In genomic region chr11:2302280-2302843, GRCh38 we compare ENCODE assay signal across 11 cellular contexts. TPM values are rescaled to one million over a fixed set of nuclear protein-coding genes. Genes with fewer than 3 reads are reported as not detected.
DNase-seq lines count a peak whose midpoint lies in the region; ATAC-seq and TF ChIP-seq lines count a peak whose summit lies in the region.
"Had no signal": no experiment of that assay in that cellular context is flagged by ENCODE, and none has a peak within 500 bp of the region (broad histone marks: within the 10 kb centered on the region; RNA-seq: fewer than 3 reads in every experiment).

No MANE protein-coding gene starts in this region.

- no peak for DNase-seq in OCI-LY7 (ENCODE audit: low spot score)
- DNase-seq in effector memory CD4-positive, alpha-beta T cell, result no peak
- DNase-seq in posterior vena cava (ENCODE audit: low spot score), result peak; percentile 80
- no peak for DNase-seq in HEK293T (ENCODE audit: extremely low spot score)
- DNase-seq in type B pancreatic cell (ENCODE audit: extremely low spot score, unreplicated experiment), result no peak
- no peak for DNase-seq in HuH-7.5 (ENCODE audit: low spot score)
- DNase-seq: GOT3 had no signal

- no peaks in the 10 kb centered on the region for H3K79me2 ChIP-seq in OCI-LY7 (ENCODE audit: insufficient read depth, low read depth, low read length)

- no peak overlapping the region for H3K4me3 Mint-ChIP-seq in type B pancreatic cell

- H4K20me1 ChIP-seq in OCI-LY7 (ENCODE audit: insufficient read depth, low read length), result no peaks in the 10 kb centered on the region

- POLR2A ChIA-PET in OCI-LY7 (lab: Charles Lee) (interaction anchor here (0.5 to 0.8 kb wide), 2 partner anchors 76 to 121 kb away, joined by 3 read pairs; no protein-coding TSS in a partner anchor), HEK293T (lab: Yijun Ruan, JAX) (no interaction called here)

- H3K4me3 ChIP-seq in OCI-LY7 (ENCODE audit: low read depth, low read length, poor library complexity, severe bottlenecking), result no peak overlapping the region
- peak overlapping the region; percentile 71 for H3K4me3 ChIP-seq in effector memory CD4-positive, alpha-beta T cell (ENCODE audit: insufficient read depth, low read depth, low read length, poor library complexity, severe bottlenecking)

- intact Hi-C loops in OCI-LY7 (cut with micrococcal nuclease; ENCODE audit: unreplicated experiment) (no loop called here), posterior vena cava (cut with DNase I) (loop anchor here (10.0 kb wide), 3 partner anchors 108 to 592 kb away; partner anchors contain the start of gene CDKN1C (in 1 of the 2))

- no peaks in the 10 kb centered on the region for H3K36me3 Mint-ChIP-seq in type B pancreatic cell

- H3K27ac ChIP-seq in OCI-LY7 (ENCODE audit: low read depth, low read length, poor library complexity, severe bottlenecking), result no peak overlapping the region
- H3K27ac ChIP-seq in effector memory CD4-positive, alpha-beta T cell (ENCODE audit: insufficient read depth, low read length, poor library complexity, severe bottlenecking), result peak overlapping the region; percentile 71

- H3K27me3 ChIP-seq in effector memory CD4-positive, alpha-beta T cell (replicated peaks; ENCODE audit: control insufficient read depth, insufficient read depth, low read length, poor library complexity, severe bottlenecking), result no peaks in the 10 kb centered on the region

- no peak overlapping the region for H2AFZ ChIP-seq in OCI-LY7 (ENCODE audit: low read length)

- BruUV-seq in OCI-LY7 (replicated peaks; lab: Mats Ljungman, UMichigan), result no TSS peak

- ATAC-seq in GM18907 (IDR thresholded peaks at IDR 0.05; ENCODE audit: unreplicated experiment) (peak; percentile 2), HG03175 (IDR thresholded peaks at IDR 0.05; ENCODE audit: unreplicated experiment) (no peak)

- TF ChIP-seq CTCF in OCI-LY7 (conservative IDR thresholded peaks at IDR 0.05; ENCODE audit: low read length) (no peak), type B pancreatic cell (conservative IDR thresholded peaks at IDR 0.05) (no peak)

- H3K4me1 ChIP-seq in OCI-LY7 (ENCODE audit: insufficient read depth, low read length, poor library complexity, severe bottlenecking), result peaks cover 8% of the 10 kb centered on the region
- H3K4me1 ChIP-seq in effector memory CD4-positive, alpha-beta T cell (ENCODE audit: control insufficient read depth, insufficient read depth, low read length, poor library complexity, severe bottlenecking), result peaks cover 81% of the 10 kb centered on the region

- no peaks in the 10 kb centered on the region for H3K36me3 ChIP-seq in OCI-LY7 (ENCODE audit: insufficient read depth, low read length)
- H3K36me3 ChIP-seq in effector memory CD4-positive, alpha-beta T cell (ENCODE audit: control insufficient read depth, insufficient read depth, low read length), result peaks cover 13% of the 10 kb centered on the region

- no peaks in the 10 kb centered on the region for H3K9me2 ChIP-seq in OCI-LY7 (ENCODE audit: insufficient read depth, low read length)

- H3K27ac Mint-ChIP-seq in type B pancreatic cell, result no peak overlapping the region
- H3K27ac Mint-ChIP-seq: progenitor cell of endocrine pancreas had no signal

- H3K4me2 ChIP-seq in OCI-LY7 (ENCODE audit: low read length), result 0 out of 2 replicates have a peak overlapping the region, but pooled peaks have one; percentile 8

- H3K9me3 ChIP-seq in OCI-LY7 (ENCODE audit: low read length), result no peaks in the 10 kb centered on the region
- no peaks in the 10 kb centered on the region for H3K9me3 ChIP-seq in effector memory CD4-positive, alpha-beta T cell (ENCODE audit: control insufficient read depth, low read length)

- no peaks in the 10 kb centered on the region for H3K9me3 Mint-ChIP-seq in type B pancreatic cell

- H3K27me3 Mint-ChIP-seq in type B pancreatic cell, result no peaks in the 10 kb centered on the region

- CTCF ChIA-PET in OCI-LY7 (lab: Charles Lee; ENCODE audit: unreplicated experiment), result interaction anchor here (0.8 kb wide), 1 partner anchor 123 kb away, joined by 3 read pairs; no protein-coding TSS in a partner anchor
- CTCF ChIA-PET in HEK293T (lab: Yijun Ruan, JAX), result interaction anchor here (1.9 kb wide), 1 partner anchor 118 kb away, joined by 10 read pairs; no protein-coding TSS in a partner anchor

- peaks cover 7% of the 10 kb centered on the region for H3K4me1 Mint-ChIP-seq in type B pancreatic cell (ENCODE audit: unreplicated experiment)

TF ChIP-seq in HEK293T, 16 proteins besides CTCF, POLR2A, EP300 and RAD21:
- TF ChIP-seq PKNOX1 (IDR thresholded peaks at IDR 0.05) (no peak), ELF4 (IDR thresholded peaks at IDR 0.05) (no peak), FOXA1 (IDR thresholded peaks at IDR 0.05) (no peak), FOXM1 (IDR thresholded peaks at IDR 0.05; ENCODE audit: borderline replicate concordance) (no peak), TARDBP (IDR thresholded peaks at IDR 0.05) (no peak), L3MBTL2 (conservative IDR thresholded peaks at IDR 0.05) (no peak), NFRKB (IDR thresholded peaks at IDR 0.05) (no peak), FOXK2 (IDR thresholded peaks at IDR 0.05) (no peak)

RNA-seq across cellular contexts. Expression of gene TSPAN32, which starts 0.5 kb away (rescaled TPM):
- total RNA-seq in OCI-LY7 (2014; rRNA removed; shearing (Covaris generic)), result 0.69 and 1.1 TPM in 2 replicates
- total RNA-seq in OCI-LY7 (2022), result 1.5 and 2.0 TPM in 2 replicates
- 1 to 10 TPM in 1 of 2 donors, under 1 TPM in 1; 0.76 to 3.6 TPM for total RNA-seq in posterior vena cava
- total RNA-seq in type B pancreatic cell (ENCODE audit: low replicate concordance), result 2.6 and 7.2 TPM in 2 replicates
- total RNA-seq: LHCN-M2 had no signal

RNA-seq across cellular contexts. Expression of gene C11orf21, which starts 0.6 kb away (rescaled TPM):
- 0.47 TPM in 1 of 2 replicates, not detected in the other for total RNA-seq in OCI-LY7 (2014; rRNA removed; shearing (Covaris generic))
- 1.9 and 2.5 TPM in 2 replicates for total RNA-seq in OCI-LY7 (2022)
- total RNA-seq in posterior vena cava, result 1 to 10 TPM; 1.3 to 1.8 TPM
- total RNA-seq in type B pancreatic cell (ENCODE audit: low replicate concordance), result 0.51 and 1.2 TPM in 2 replicates
- total RNA-seq: LHCN-M2 had no signal

RNA-seq across cellular contexts. Expression of gene ASCL2, which starts 32.0 kb away (rescaled TPM):
- total RNA-seq in OCI-LY7 (2014; rRNA removed; shearing (Covaris generic)), result not detected in 2 replicates
- total RNA-seq in OCI-LY7 (2022) (not detected in 2 replicates), posterior vena cava (under 1 TPM; 0.43 to 0.69 TPM), type B pancreatic cell (ENCODE audit: low replicate concordance) (5.6 and 13.6 TPM in 2 replicates)
- total RNA-seq: LHCN-M2 had no signal
